In genomic region chr20:8033447-8033846, GRCh38 we compare ENCODE assay signal across 22 cellular contexts.
"Had no signal": no experiment of that assay in that cellular context is flagged by ENCODE, and none has a peak within 500 bp of the region (broad histone marks: within the 10 kb centered on the region; RNA-seq: fewer than 3 reads in every experiment).

No MANE protein-coding gene starts in this region.

- H3K4me3 ChIP-seq: MG63, SJSA1, SK-N-MC had no signal

- H3K27ac ChIP-seq: HL-60, SJSA1, SK-N-MC had no signal

- H3K9me3 ChIP-seq: MG63, SJSA1 had no signal

- H3K36me3 ChIP-seq: MG63, SJSA1 had no signal

- H3K27me3 ChIP-seq: MG63, SJSA1 had no signal

- H3K4me1 ChIP-seq: SJSA1 had no signal

- FAIRE-seq: HTR-8/SVneo, RCC 7860 had no signal

- DNase-seq: IMR-90, KG1, MG63, NCI-H1092 treated with DMSO at 0.1 percent for 48 hours, NCI-H1436, NCI-H187, NCI-H2029, NCI-H2081 treated with DMSO at 0.1 percent for 48 hours, NCI-H2171, NCI-H226, NCI-H510A, NCI-H524 treated with DMSO at 0.1 percent for 48 hours, NCI-H69, NCI-H774, Right ventricle myocardium superior, RPMI8226, SIG-M5 had no signal
